In the genomic region with DNA sequence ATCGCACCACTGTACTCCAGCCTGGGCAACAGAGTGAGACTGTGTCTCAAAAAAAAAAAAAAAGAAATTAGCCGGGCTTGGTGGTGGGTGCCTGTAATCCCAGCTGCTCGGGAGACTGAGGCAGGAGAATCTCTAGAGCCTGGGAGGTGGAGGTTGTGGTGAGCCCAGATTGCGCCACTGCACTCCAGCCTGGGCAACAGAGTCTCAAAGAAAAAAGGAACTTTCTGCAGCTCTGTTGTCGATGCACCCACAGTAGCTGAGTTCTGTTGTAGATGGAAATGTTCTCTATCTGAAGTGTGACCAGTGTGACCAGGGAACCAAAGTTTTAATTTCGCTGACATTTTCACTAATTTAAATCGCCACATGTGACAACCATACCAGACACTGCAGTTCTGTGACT, we compare ENCODE assay signal across 3 cellular contexts. TPM values are rescaled to one million over a fixed set of nuclear protein-coding genes. Genes with fewer than 3 reads are reported as not detected.
"Had no signal": no experiment of that assay in that cellular context is flagged by ENCODE, and none has a peak within 500 bp of the region (broad histone marks: within the 10 kb centered on the region; RNA-seq: fewer than 3 reads in every experiment).

No MANE protein-coding gene starts in this region.

RNA-seq across cellular contexts. Expression of a gene that starts 12.8 kb away (rescaled TPM):
- total RNA-seq: omental fat pad, right atrium auricular region, vagina had no signal
